1 cellular context compared by ENCODE assay signal in the genomic region with DNA sequence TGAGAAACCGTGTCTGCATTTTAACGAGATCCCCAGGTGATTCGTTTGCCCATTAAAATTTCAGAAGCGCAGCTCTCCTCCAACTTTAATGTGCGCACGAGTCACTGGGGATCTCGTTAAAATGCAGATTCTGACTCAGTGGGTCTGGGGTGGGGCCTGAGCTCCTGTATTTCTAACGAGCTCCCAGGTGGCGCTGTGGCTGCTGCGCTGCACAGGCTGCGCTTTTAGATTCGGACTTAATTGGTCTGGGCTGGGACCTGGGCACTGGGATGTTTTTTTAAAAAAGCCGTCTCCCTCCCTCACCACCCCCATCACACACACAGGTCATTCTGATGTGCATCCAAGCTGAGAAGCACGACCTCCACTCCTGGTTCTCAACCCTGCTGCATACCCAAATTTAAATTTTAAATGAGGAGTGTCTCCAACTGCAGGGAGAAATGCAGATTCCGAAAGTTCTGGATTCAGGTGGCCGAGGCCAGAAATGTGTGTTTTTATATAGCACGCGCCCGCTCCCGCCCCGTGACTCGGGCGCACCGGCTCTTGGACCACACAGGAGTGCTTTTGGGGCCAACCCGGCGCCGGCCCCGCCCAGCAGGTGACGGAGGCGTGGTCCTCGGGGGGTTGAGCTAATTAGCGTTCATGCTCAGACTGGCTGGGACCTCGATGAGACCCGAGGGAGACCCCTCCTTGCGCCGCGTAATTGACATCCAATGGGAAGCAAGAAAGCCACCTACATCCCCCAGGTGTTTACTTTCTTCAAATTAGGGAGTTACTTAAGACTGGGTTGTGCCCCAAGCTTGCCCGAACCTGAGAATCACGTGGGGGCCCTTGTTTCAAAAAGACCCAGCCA.
TF ChIP-seq lines count a peak whose summit lies in the region.

No MANE protein-coding gene starts in this region.

TF ChIP-seq in WTC11, 78 proteins besides CTCF, POLR2A, EP300 and RAD21 (continued from another document):
- TF ChIP-seq OVOL2 (CRISPR knock-in tag; IDR thresholded peaks at IDR 0.05; ENCODE audit: borderline replicate concordance) (no peak), KAT7 (CRISPR knock-in tag; IDR thresholded peaks at IDR 0.05; ENCODE audit: borderline replicate concordance) (no peak), FOXK1 (CRISPR knock-in tag; IDR thresholded peaks at IDR 0.05) (0 out of 2 replicates have a peak, but pooled peaks have one; percentile 64), NFE2L1 (CRISPR knock-in tag; IDR thresholded peaks at IDR 0.05) (no peak), NFYB (CRISPR knock-in tag; conservative IDR thresholded peaks at IDR 0.05; ENCODE audit: low read depth) (no peak), ZNF121 (CRISPR knock-in tag; IDR thresholded peaks at IDR 0.05) (no peak)
- TF ChIP-seq, protein P1, sequence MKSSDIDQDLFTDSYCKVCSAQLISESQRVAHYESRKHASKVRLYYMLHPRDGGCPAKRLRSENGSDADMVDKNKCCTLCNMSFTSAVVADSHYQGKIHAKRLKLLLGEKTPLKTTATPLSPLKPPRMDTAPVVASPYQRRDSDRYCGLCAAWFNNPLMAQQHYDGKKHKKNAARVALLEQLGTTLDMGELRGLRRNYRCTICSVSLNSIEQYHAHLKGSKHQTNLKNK (CRISPR knock-in tag; IDR thresholded peaks at IDR 0.05): no peak
